ENCODE assay signal across 8 cellular contexts in the genomic region with DNA sequence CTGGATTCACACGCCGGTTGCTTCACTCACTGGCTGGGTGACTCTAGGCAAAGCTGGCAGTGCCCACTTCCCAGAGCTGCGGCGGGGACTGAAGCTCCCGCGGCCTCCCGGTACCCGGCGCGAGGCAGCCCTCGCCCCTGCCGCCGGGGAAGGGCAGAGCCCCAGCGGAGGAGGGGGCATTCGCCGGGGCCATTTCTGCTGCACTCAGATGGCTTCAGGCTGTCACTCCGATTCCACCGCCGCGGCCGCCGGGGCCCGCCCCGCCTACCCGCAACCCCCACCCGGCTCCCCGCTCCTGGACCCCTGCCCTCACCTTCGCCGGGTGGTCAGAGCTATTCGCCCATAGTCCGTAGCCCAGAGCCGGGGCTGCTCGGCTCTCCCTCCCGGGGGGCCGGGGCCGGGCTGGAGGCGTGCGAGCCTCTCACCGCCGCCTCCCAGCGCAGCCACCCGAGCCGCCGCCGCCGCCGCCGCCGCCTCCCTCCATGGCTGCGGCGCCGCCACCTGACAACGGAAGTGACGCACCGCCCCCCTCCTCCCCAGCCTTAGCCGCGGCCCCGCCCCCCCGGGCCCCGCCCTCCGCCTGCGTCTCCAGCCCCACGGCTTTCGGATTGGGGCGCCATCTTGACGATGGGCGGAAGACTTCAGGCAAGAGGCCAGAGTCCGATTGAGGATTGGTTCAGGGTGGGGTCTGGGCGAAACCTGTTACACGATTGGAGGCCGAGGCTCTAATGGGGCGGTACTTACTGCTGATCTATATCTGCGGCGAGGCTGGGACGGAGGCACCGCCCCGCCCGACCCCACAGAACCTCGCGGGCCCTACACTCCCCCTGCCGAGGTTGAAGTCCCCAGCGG. TPM values are rescaled to one million over a fixed set of nuclear protein-coding genes. Genes with fewer than 3 reads are reported as not detected.
DNase-seq lines count a peak whose midpoint lies in the region; ATAC-seq and TF ChIP-seq lines count a peak whose summit lies in the region.

A gene with protein sequence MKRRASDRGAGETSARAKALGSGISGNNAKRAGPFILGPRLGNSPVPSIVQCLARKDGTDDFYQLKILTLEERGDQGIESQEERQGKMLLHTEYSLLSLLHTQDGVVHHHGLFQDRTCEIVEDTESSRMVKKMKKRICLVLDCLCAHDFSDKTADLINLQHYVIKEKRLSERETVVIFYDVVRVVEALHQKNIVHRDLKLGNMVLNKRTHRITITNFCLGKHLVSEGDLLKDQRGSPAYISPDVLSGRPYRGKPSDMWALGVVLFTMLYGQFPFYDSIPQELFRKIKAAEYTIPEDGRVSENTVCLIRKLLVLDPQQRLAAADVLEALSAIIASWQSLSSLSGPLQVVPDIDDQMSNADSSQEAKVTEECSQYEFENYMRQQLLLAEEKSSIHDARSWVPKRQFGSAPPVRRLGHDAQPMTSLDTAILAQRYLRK (minus strand): TSS at position 515 of the 852 bp plus-strand sequence. CDS start 24,592 bp downstream, outside the sequence.

- 0% methylated on average over 2 to 15 of the region's 82 CpGs for WGBS in esophagus squamous epithelium, 2 donors

- H3K9me3 ChIP-seq in KOPT-K1 (ENCODE audit: insufficient read depth, low read length, poor library complexity, severe bottlenecking) (no peaks in the 10 kb centered on the region), esophagus squamous epithelium (no peaks in the 10 kb centered on the region)

- peak within 1 kb of the TSS; percentile 71 to 94 (median 86) for H3K4me3 ChIP-seq in esophagus squamous epithelium

- ATAC-seq in GM21786 (IDR thresholded peaks at IDR 0.05; ENCODE audit: unreplicated experiment): peak; percentile 78

- peak within 1 kb of the TSS; percentile 65 for H3K27ac ChIP-seq in KOPT-K1 (ENCODE audit: low read depth, low read length, poor library complexity, severe bottlenecking)
- peak within 1 kb of the TSS; percentile 97 to 100 (median 98) for H3K27ac ChIP-seq in esophagus squamous epithelium

- DNase-seq in DMS53 (lab: John Stamatoyannopoulos, UW): peak; percentile 100
- peak; percentile 99 for DNase-seq in RKO (ENCODE audit: low spot score)
- DNase-seq in activated T-helper 1 cell treated with Interleukin-2 at 50 U/mL for 16 hours (ENCODE audit: low read depth): peak; percentile 97
- peak; percentile 90 for DNase-seq in esophagus squamous epithelium (lab: John Stamatoyannopoulos, UW)
- DNase-seq in myocyte (ENCODE audit: low read depth): peak; percentile 99
- DNase-seq in stimulated activated CD8-positive, alpha-beta memory T cell treated with anti-CD3 and anti-CD28 coated beads, Interleukin-7, amount 100 ng/mL, for 48 hours (ENCODE audit: extremely low read depth in 1 of 2, low read depth in 1 of 2): peak; percentile 96 to 98

- TF ChIP-seq CTCF in esophagus squamous epithelium (IDR thresholded peaks at IDR 0.05): no peak

- no peaks in the 10 kb centered on the region for H3K27me3 ChIP-seq in esophagus squamous epithelium

- peaks cover 27 to 83% (median 44%) of the 10 kb centered on the region in 3 donors for H3K4me1 ChIP-seq in esophagus squamous epithelium

- TF ChIP-seq POLR2A in esophagus squamous epithelium (IDR thresholded peaks at IDR 0.05): peak in 3 of 4 donors; percentile 89 to 95 (median 93)

- 0 out of 2 replicates have a peak, but pooled peaks cover 2% of the 10 kb centered on the region for H3K36me3 ChIP-seq in KOPT-K1 (ENCODE audit: insufficient read depth, low read length)
- peaks cover 0 to 23% (median 0%) of the 10 kb centered on the region in 3 donors for H3K36me3 ChIP-seq in esophagus squamous epithelium

- intact Hi-C loops in esophagus squamous epithelium (cut with DNase I): no loop called here

RNA-seq across cellular contexts. Expression of the gene that starts here (rescaled TPM):
- total RNA-seq in esophagus squamous epithelium (10 to 100 TPM; 34.5 to 59.7 (median 42.3) TPM), myocyte (18.1 and 18.2 TPM in 2 replicates)
- 31.6 TPM for polyA plus RNA-seq in myocyte (2012)

Comparison
In these comparisons a context has a peak if more than half of its experiments do, and no peak if none do; other contexts are left out.
1. Peak in every context shown above with its lines: DNase-seq, ATAC-seq, H3K4me3 ChIP-seq and H3K27ac ChIP-seq.